Comparison of ENCODE assay signal across 13 cellular contexts in the genomic region with DNA sequence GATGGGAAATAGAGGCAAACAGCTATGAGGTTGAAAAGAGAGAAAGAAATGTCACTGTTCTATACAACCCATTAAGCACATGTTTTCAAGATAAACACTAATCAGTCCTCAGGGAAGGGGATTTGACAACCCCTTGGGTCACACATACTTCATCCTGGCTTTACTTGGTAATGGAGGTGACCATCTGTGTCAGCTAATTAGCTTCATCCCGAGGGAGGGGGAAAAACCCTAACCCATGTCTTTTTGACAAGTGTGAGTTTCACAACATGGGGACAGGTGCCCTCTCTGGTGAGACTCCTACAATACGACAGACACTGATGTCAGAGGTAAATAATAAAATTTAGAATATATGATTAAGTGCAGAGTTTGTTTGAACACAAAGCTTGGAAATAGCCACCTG. TPM values are rescaled to one million over a fixed set of nuclear protein-coding genes. Genes with fewer than 3 reads are reported as not detected.
DNase-seq lines count a peak whose midpoint lies in the region; ATAC-seq and TF ChIP-seq lines count a peak whose summit lies in the region.
"Had no signal": no experiment of that assay in that cellular context is flagged by ENCODE, and none has a peak within 500 bp of the region (broad histone marks: within the 10 kb centered on the region; RNA-seq: fewer than 3 reads in every experiment).

No MANE protein-coding gene starts in this region.

- no peak for TF ChIP-seq POLR2A in sigmoid colon (IDR thresholded peaks at IDR 0.05)

- H3K4me3 ChIP-seq in sigmoid colon: no peak overlapping the region

- peak overlapping the region; percentile 97; the same call in 1 of the 2 replicates for H3K4me3 Mint-ChIP-seq in HFFc6
- peak overlapping the region; percentile 49 for H3K4me3 Mint-ChIP-seq in activated T-helper 2 cell treated with anti-CD3 and anti-CD28 coated beads, Interferon-gamma antibody, Interleukin-2, Interleukin-4, amounts not matched to agents 10 μg/mL and 5 μg/mL and 100 μg/mL, durations not matched to agents 14 hours and 24 hours and 36 hours (ENCODE audit: low read depth)
- peak overlapping the region; percentile 84 for H3K4me3 Mint-ChIP-seq in natural killer cell treated with Interleukin-12 subunit alpha and Interleukin-12 subunit beta and Interleukin-15 and Interleukin-18, amount 100 ng/mL, for 72 hours

- peaks cover 1% of the 10 kb centered on the region for H3K27me3 Mint-ChIP-seq in HFFc6 (ENCODE audit: insufficient read depth)
- H3K27me3 Mint-ChIP-seq in activated T-helper 2 cell treated with anti-CD3 and anti-CD28 coated beads, Interferon-gamma antibody, Interleukin-2, Interleukin-4, amounts not matched to agents 10 μg/mL and 5 μg/mL and 100 μg/mL, durations not matched to agents 14 hours and 24 hours and 36 hours (ENCODE audit: low read depth): no peaks in the 10 kb centered on the region
- no peaks in the 10 kb centered on the region for H3K27me3 Mint-ChIP-seq in natural killer cell treated with Interleukin-12 subunit alpha and Interleukin-12 subunit beta and Interleukin-15 and Interleukin-18, amount 100 ng/mL, for 72 hours
- H3K27me3 Mint-ChIP-seq: stimulated activated memory B cell treated with anti-CD40 and anti-IgM and Interleukin-4, amounts not matched to agents 10 μg/mL and 1 μg/mL and 100 μg/mL, for 72 hours had no signal

- intact Hi-C loops in activated T-helper 2 cell treated with anti-CD3 and anti-CD28 coated beads, Interferon-gamma antibody, Interleukin-2, Interleukin-4, amounts not matched to agents 10 μg/mL and 5 μg/mL and 100 μg/mL, durations not matched to agents 14 hours and 24 hours and 36 hours (cut with micrococcal nuclease): loop anchor here (2.0 kb wide), 2 partner anchors 43 to 53 kb away; partner anchors contain the start of genes ZNF611 and ZNF83
- intact Hi-C loops in sigmoid colon (cut with DNase I): loop anchor here (2.0 to 5.0 kb wide), 3 partner anchors 46 to 164 kb away; partner anchors contain the start of genes ZNF611, ZNF808 and ZNF83

- H3K36me3 ChIP-seq in sigmoid colon: no peaks in the 10 kb centered on the region

- no peaks in the 10 kb centered on the region for H3K27me3 ChIP-seq in sigmoid colon

- peak; percentile 10 for DNase-seq in DMS53 (lab: John Stamatoyannopoulos, UW)
- DNase-seq in DMS53 treated with DMSO at 0.1 percent for 48 hours (lab: John Stamatoyannopoulos, UW; ENCODE audit: unreplicated experiment): no peak
- DNase-seq in HFFc6: no peak
- no peak for DNase-seq in activated T-helper 2 cell treated with anti-CD3 and anti-CD28 coated beads, Interferon-gamma antibody, Interleukin-2, Interleukin-4, amounts not matched to agents 10 μg/mL and 5 μg/mL and 100 μg/mL, durations not matched to agents 14 hours and 24 hours and 36 hours (ENCODE audit: low spot score)
- no peak for DNase-seq in natural killer cell treated with Interleukin-12 subunit alpha and Interleukin-12 subunit beta and Interleukin-15 and Interleukin-18, amount 100 ng/mL, for 72 hours (ENCODE audit: low spot score)
- DNase-seq in kidney tubule cell (ENCODE audit: low spot score): no peak
- DNase-seq in NOMO-1 (lab: John Stamatoyannopoulos, UW; ENCODE audit: unreplicated experiment in 2 of 2): no peak
- no peak for DNase-seq in sigmoid colon
- DNase-seq: NCI-H1105 treated with DMSO at 0.1 percent for 48 hours; nucleus accumbens; PC-3; stimulated activated CD4-positive, alpha-beta T cell treated with anti-CD3 and anti-CD28 coated beads, Interleukin-15, amount 100 ng/mL, for 24 hours had no signal

- H3K4me1 ChIP-seq in sigmoid colon: peaks cover 0 to 22% (median 19%) of the 10 kb centered on the region in 4 donors

- H3K4me1 Mint-ChIP-seq in HFFc6 (ENCODE audit: low read depth): peaks cover 32% of the 10 kb centered on the region
- H3K4me1 Mint-ChIP-seq in activated T-helper 2 cell treated with anti-CD3 and anti-CD28 coated beads, Interferon-gamma antibody, Interleukin-2, Interleukin-4, amounts not matched to agents 10 μg/mL and 5 μg/mL and 100 μg/mL, durations not matched to agents 14 hours and 24 hours and 36 hours (ENCODE audit: low read depth): peaks cover 22% of the 10 kb centered on the region
- peaks cover 28 to 31% of the 10 kb centered on the region in 2 donors for H3K4me1 Mint-ChIP-seq in natural killer cell treated with Interleukin-12 subunit alpha and Interleukin-12 subunit beta and Interleukin-15 and Interleukin-18, amount 100 ng/mL, for 72 hours (ENCODE audit: low read depth in 2 of 2)

- no peaks in the 10 kb centered on the region for H3K9me3 ChIP-seq in sigmoid colon

- peaks cover 25% of the 10 kb centered on the region; the same call in 1 of the 2 replicates for H3K36me3 Mint-ChIP-seq in HFFc6 (ENCODE audit: low read depth)
- peaks cover 18% of the 10 kb centered on the region for H3K36me3 Mint-ChIP-seq in activated T-helper 2 cell treated with anti-CD3 and anti-CD28 coated beads, Interferon-gamma antibody, Interleukin-2, Interleukin-4, amounts not matched to agents 10 μg/mL and 5 μg/mL and 100 μg/mL, durations not matched to agents 14 hours and 24 hours and 36 hours (ENCODE audit: low read depth)
- H3K36me3 Mint-ChIP-seq in natural killer cell treated with Interleukin-12 subunit alpha and Interleukin-12 subunit beta and Interleukin-15 and Interleukin-18, amount 100 ng/mL, for 72 hours: peaks cover 15% of the 10 kb centered on the region

- peak overlapping the region; percentile 94 for H3K27ac Mint-ChIP-seq in HFFc6
- H3K27ac Mint-ChIP-seq in activated T-helper 2 cell treated with anti-CD3 and anti-CD28 coated beads, Interferon-gamma antibody, Interleukin-2, Interleukin-4, amounts not matched to agents 10 μg/mL and 5 μg/mL and 100 μg/mL, durations not matched to agents 14 hours and 24 hours and 36 hours: no peak overlapping the region
- H3K27ac Mint-ChIP-seq in natural killer cell treated with Interleukin-12 subunit alpha and Interleukin-12 subunit beta and Interleukin-15 and Interleukin-18, amount 100 ng/mL, for 72 hours: peak overlapping the region in 1 of 2 donors; percentile 56

- TF ChIP-seq CTCF in HFFc6 (IDR thresholded peaks at IDR 0.05) (no peak), sigmoid colon (IDR thresholded peaks at IDR 0.05) (no peak)

- no peak for ATAC-seq in natural killer cell treated with Interleukin-12 subunit alpha and Interleukin-12 subunit beta and Interleukin-15 and Interleukin-18, amount 100 ng/mL, for 72 hours
- ATAC-seq: PC-3; stimulated activated memory B cell treated with anti-CD40 and anti-IgM and Interleukin-4, amounts not matched to agents 10 μg/mL and 1 μg/mL and 100 μg/mL, for 72 hours had no signal

- no peak overlapping the region for H3K27ac ChIP-seq in sigmoid colon

- 57 to 62% methylated on average over 2 of the region's 2 CpGs for WGBS in sigmoid colon, 2 donors

- no peak for TF ChIP-seq EP300 in sigmoid colon (IDR thresholded peaks at IDR 0.05)

- peaks cover 7% of the 10 kb centered on the region; the same call in 1 of the 2 replicates for H3K9me3 Mint-ChIP-seq in HFFc6
- peaks cover 21% of the 10 kb centered on the region for H3K9me3 Mint-ChIP-seq in activated T-helper 2 cell treated with anti-CD3 and anti-CD28 coated beads, Interferon-gamma antibody, Interleukin-2, Interleukin-4, amounts not matched to agents 10 μg/mL and 5 μg/mL and 100 μg/mL, durations not matched to agents 14 hours and 24 hours and 36 hours
- no peaks in the 10 kb centered on the region for H3K9me3 Mint-ChIP-seq in natural killer cell treated with Interleukin-12 subunit alpha and Interleukin-12 subunit beta and Interleukin-15 and Interleukin-18, amount 100 ng/mL, for 72 hours
- H3K9me3 Mint-ChIP-seq: stimulated activated memory B cell treated with anti-CD40 and anti-IgM and Interleukin-4, amounts not matched to agents 10 μg/mL and 1 μg/mL and 100 μg/mL, for 72 hours had no signal

RNA-seq across cellular contexts. Expression of gene ZNF611, which starts 43.1 kb away (rescaled TPM):
- 10 to 100 TPM; 11.3 to 15.0 (median 13.5) TPM for total RNA-seq in HFFc6 (2021; fragmentation: NEBNext Ultra II Directional; extraction: Animal tissue kit (Norgen Biotek cat#: 25700))
- 15.6 and 17.3 TPM in 2 replicates for total RNA-seq in activated T-helper 2 cell treated with anti-CD3 and anti-CD28 coated beads, Interferon-gamma antibody, Interleukin-2, Interleukin-4, amounts not matched to agents 10 μg/mL and 5 μg/mL and 100 μg/mL, durations not matched to agents 14 hours and 24 hours and 36 hours
- total RNA-seq in natural killer cell treated with Interleukin-12 subunit alpha and Interleukin-12 subunit beta and Interleukin-15 and Interleukin-18, amount 100 ng/mL, for 72 hours: 10 to 100 TPM; 39.1 to 50.7 TPM
- 10 to 100 TPM in 2 of 4 donors, 1 to 10 TPM in 2; 5.4 to 10.8 (median 8.8) TPM for total RNA-seq in sigmoid colon
- 1 to 10 TPM; 2.3 to 7.0 (median 3.0) TPM for polyA plus RNA-seq in sigmoid colon

RNA-seq across cellular contexts. Expression of gene ZNF83, which starts 53.6 kb away (rescaled TPM):
- 10 to 100 TPM; 22.8 to 31.1 (median 26.0) TPM for total RNA-seq in HFFc6 (2021; fragmentation: NEBNext Ultra II Directional; extraction: Animal tissue kit (Norgen Biotek cat#: 25700))
- total RNA-seq in activated T-helper 2 cell treated with anti-CD3 and anti-CD28 coated beads, Interferon-gamma antibody, Interleukin-2, Interleukin-4, amounts not matched to agents 10 μg/mL and 5 μg/mL and 100 μg/mL, durations not matched to agents 14 hours and 24 hours and 36 hours: 23.1 and 24.1 TPM in 2 replicates
- 10 to 100 TPM; 20.2 to 25.8 TPM for total RNA-seq in natural killer cell treated with Interleukin-12 subunit alpha and Interleukin-12 subunit beta and Interleukin-15 and Interleukin-18, amount 100 ng/mL, for 72 hours
- total RNA-seq in sigmoid colon: 10 to 100 TPM; 49.2 to 96.7 (median 55.9) TPM
- polyA plus RNA-seq in sigmoid colon: 10 to 100 TPM in 2 of 3 donors, 1 to 10 TPM in 1; 5.8 to 20.5 (median 10.2) TPM
